In genomic region chr12:132708150-132708549, GRCh38 we compare ENCODE assay signal across 1 cellular context.
TF ChIP-seq lines count a peak whose summit lies in the region.

No MANE protein-coding gene starts in this region.

TF ChIP-seq in GM23338, 12 proteins besides CTCF, POLR2A, EP300 and RAD21:
- no peak for TF ChIP-seq ZNF331 (CRISPR knock-in tag; IDR thresholded peaks at IDR 0.05; ENCODE audit: low read depth)
- no peak for TF ChIP-seq POLR2AphosphoS5 (IDR thresholded peaks at IDR 0.05; ENCODE audit: low read depth)
- TF ChIP-seq EZH2 (IDR thresholded peaks at IDR 0.05; ENCODE audit: low read depth, unreplicated experiment), result no peak
- no peak for TF ChIP-seq ETS1 (IDR thresholded peaks at IDR 0.05)
- no peak for TF ChIP-seq JUNB (IDR thresholded peaks at IDR 0.05; ENCODE audit: unreplicated experiment)
- no peak for TF ChIP-seq ZNF114 (CRISPR knock-in tag; IDR thresholded peaks at IDR 0.05)
- TF ChIP-seq NANOG (IDR thresholded peaks at IDR 0.05; ENCODE audit: borderline replicate concordance), result no peak
- TF ChIP-seq STAT1 (IDR thresholded peaks at IDR 0.05; ENCODE audit: unreplicated experiment), result no peak
- no peak for TF ChIP-seq ZNF462 (CRISPR knock-in tag; IDR thresholded peaks at IDR 0.05)
- TF ChIP-seq EZH2phosphoT487 (IDR thresholded peaks at IDR 0.05; ENCODE audit: unreplicated experiment), result no peak
- TF ChIP-seq CREB1 (CRISPR knock-in tag; IDR thresholded peaks at IDR 0.05; ENCODE audit: low read depth), result no peak
- TF ChIP-seq REST (IDR thresholded peaks at IDR 0.05; ENCODE audit: unreplicated experiment), result no peak
